8 cellular contexts compared by ENCODE assay signal in the genomic region with DNA sequence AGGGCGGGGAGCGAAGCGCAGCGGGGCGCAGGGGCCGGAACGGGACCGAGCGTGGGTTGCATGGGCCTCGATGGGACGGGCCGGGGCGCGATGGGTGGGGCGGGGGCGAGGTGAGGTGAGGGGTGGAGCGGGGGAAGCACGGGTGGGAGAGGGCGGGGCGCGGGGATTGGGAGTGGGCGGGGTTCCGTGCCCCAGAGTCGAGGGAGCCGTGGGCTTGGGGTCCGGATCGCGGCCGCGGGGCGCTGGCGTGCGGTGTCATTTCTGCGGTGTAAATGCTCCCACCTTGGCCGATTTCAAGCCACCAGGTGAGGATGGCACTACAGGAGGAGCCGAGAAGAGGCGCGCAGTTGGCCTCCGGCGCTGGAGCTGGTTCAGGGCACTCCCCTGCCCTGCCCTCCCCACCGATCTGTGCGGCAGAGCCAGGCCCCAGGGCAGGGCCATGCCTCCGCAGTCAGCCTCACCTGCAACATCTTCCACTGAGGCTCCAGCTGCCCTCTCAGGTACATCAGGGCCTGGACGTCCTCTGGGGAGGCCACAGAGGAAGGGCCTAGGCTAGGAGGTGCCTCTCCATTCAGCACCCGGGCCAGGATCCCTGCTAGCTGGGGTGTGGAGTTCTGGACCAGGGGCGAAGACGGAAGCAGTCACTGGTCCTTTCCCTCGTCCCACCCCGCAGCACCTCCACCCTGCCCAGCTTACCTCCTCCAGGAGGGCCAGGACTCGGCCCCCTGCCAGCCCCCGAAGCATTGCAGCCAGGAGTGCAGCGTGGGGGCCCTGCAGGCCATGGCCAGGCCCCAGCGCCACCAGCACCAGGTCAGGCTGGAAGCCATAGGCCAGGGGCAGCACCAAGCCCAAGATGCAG. TPM values are rescaled to one million over a fixed set of nuclear protein-coding genes. Genes with fewer than 3 reads are reported as not detected.
DNase-seq lines count a peak whose midpoint lies in the region; ATAC-seq and TF ChIP-seq lines count a peak whose summit lies in the region.

No MANE protein-coding gene starts in this region.

- peak overlapping the region; percentile 43 for H2AK5ac ChIP-seq in mesendoderm (ENCODE audit: low read length)

- H3K9me3 ChIP-seq in Loucy (ENCODE audit: insufficient read depth, low read depth, low read length): no peaks in the 10 kb centered on the region

- no peak overlapping the region for H4K5ac ChIP-seq in mesendoderm (ENCODE audit: low read length)

- peaks cover 74% of the 10 kb centered on the region for H3K36me3 Mint-ChIP-seq in Calu3 (ENCODE audit: insufficient read depth, unreplicated experiment)

- DNase-seq in Calu3: no peak
- peak; percentile 13 for DNase-seq in central memory CD4-positive, alpha-beta T cell
- DNase-seq in mesendoderm: no peak
- no peak for DNase-seq in DMS153 treated with DMSO at 0.1 percent for 48 hours (lab: John Stamatoyannopoulos, UW; ENCODE audit: unreplicated experiment)
- no peak for DNase-seq in cerebellar cortex (ENCODE audit: low spot score)
- DNase-seq in NCI-H2029 (lab: John Stamatoyannopoulos, UW): no peak

- H3F3A ChIP-seq in Loucy (ENCODE audit: low read depth): no peaks in the 10 kb centered on the region

- H3K4ac ChIP-seq in mesendoderm (ENCODE audit: low read depth, low read length): no peak overlapping the region

- H3K36me3 ChIP-seq in Loucy (ENCODE audit: insufficient read depth, low read length) (no peaks in the 10 kb centered on the region), mesendoderm (ENCODE audit: control insufficient read depth, insufficient read depth, low read length) (peaks cover 3% of the 10 kb centered on the region)

- H3K4me1 ChIP-seq in Loucy (ENCODE audit: insufficient read depth, low read length, poor library complexity, severe bottlenecking) (peaks cover 38% of the 10 kb centered on the region), mesendoderm (ENCODE audit: control insufficient read depth, low read depth, low read length) (peaks cover 2% of the 10 kb centered on the region)

- peak overlapping the region; percentile 45 for H3K23ac ChIP-seq in mesendoderm (ENCODE audit: low read length)

- peak overlapping the region; percentile 93 for H3K4me2 ChIP-seq in Loucy (ENCODE audit: low read depth, low read length, poor library complexity, severe bottlenecking)
- H3K4me2 ChIP-seq in mesendoderm (ENCODE audit: low read length): peak overlapping the region; percentile 95

- H3K18ac ChIP-seq in mesendoderm (ENCODE audit: low read length): peak overlapping the region; percentile 9

- peak overlapping the region; percentile 78 for H3K4me3 Mint-ChIP-seq in Calu3 (ENCODE audit: low read depth, unreplicated experiment)

- H4K20me1 ChIP-seq in Loucy (ENCODE audit: insufficient read depth, low read length, poor library complexity, severe bottlenecking): peaks cover 37% of the 10 kb centered on the region

- intact Hi-C loops in Calu3 (cut with micrococcal nuclease; ENCODE audit: unreplicated experiment): no loop called here

- H3K79me2 ChIP-seq in Loucy (ENCODE audit: insufficient read depth, low read length): peaks cover 66% of the 10 kb centered on the region
- peaks cover 12% of the 10 kb centered on the region for H3K79me2 ChIP-seq in mesendoderm (ENCODE audit: control insufficient read depth, insufficient read depth, low read length)

- H3K4me1 Mint-ChIP-seq in Calu3 (ENCODE audit: low read depth, unreplicated experiment): peaks cover 11% of the 10 kb centered on the region

- no TSS peak for BruUV-seq in Calu3 (replicated peaks; lab: Mats Ljungman, UMichigan)

- no peaks in the 10 kb centered on the region for H3K27me3 Mint-ChIP-seq in Calu3 (ENCODE audit: unreplicated experiment)

- no peak overlapping the region for H2BK120ac ChIP-seq in mesendoderm (ENCODE audit: low read depth, low read length)

- H2BK5ac ChIP-seq in mesendoderm (ENCODE audit: low read length): peak overlapping the region; percentile 86

- H2BK15ac ChIP-seq in mesendoderm (replicated peaks; ENCODE audit: low read depth): no peak overlapping the region

- H3K27ac Mint-ChIP-seq in Calu3 (ENCODE audit: unreplicated experiment): peak overlapping the region; percentile 83

- no peaks in the 10 kb centered on the region for H3K9me3 Mint-ChIP-seq in Calu3 (ENCODE audit: low read depth, unreplicated experiment)

- H3K9me2 ChIP-seq in Loucy (replicated peaks; ENCODE audit: low read depth, low read length): no peaks in the 10 kb centered on the region

- peak overlapping the region; percentile 98 for H3K56ac ChIP-seq in mesendoderm (ENCODE audit: low read length)

- WGBS in mesendoderm (ENCODE audit: extremely low coverage, insufficient coverage, low lambda C conversion rate): no CpG with 5 or more reads among the region's 53 CpGs

- H3K4me3 ChIP-seq in Loucy (ENCODE audit: low read length, poor library complexity, severe bottlenecking) (peak overlapping the region; percentile 93), mesendoderm (ENCODE audit: low read length) (peak overlapping the region; percentile 75)

- H2AFZ ChIP-seq in Loucy (ENCODE audit: low read length): peak overlapping the region; percentile 89

- H3K27me3 ChIP-seq in Loucy (ENCODE audit: insufficient read depth, low read length, poor library complexity, severe bottlenecking): no peaks in the 10 kb centered on the region
- no peaks in the 10 kb centered on the region for H3K27me3 ChIP-seq in mesendoderm (ENCODE audit: insufficient read depth, low read length, poor library complexity)

- peak overlapping the region; percentile 75 for H3K27ac ChIP-seq in mesendoderm (ENCODE audit: low read depth, low read length)

- H3K79me1 ChIP-seq in mesendoderm (ENCODE audit: low read length): peaks cover 18% of the 10 kb centered on the region

- CTCF ChIA-PET in Calu3 (lab: Charles Lee): no interaction called here

- H3K9ac ChIP-seq in Loucy (ENCODE audit: low read depth, low read length, poor library complexity, severe bottlenecking) (peak overlapping the region; percentile 80), mesendoderm (ENCODE audit: low read length) (peak overlapping the region; percentile 93)

- H4K8ac ChIP-seq in mesendoderm (ENCODE audit: low read depth, low read length): no peak overlapping the region

- TF ChIP-seq CTCF in Calu3 (IDR thresholded peaks at IDR 0.05; ENCODE audit: unreplicated experiment) (no peak), Loucy (conservative IDR thresholded peaks at IDR 0.05; ENCODE audit: low read length) (no peak)

- no peak for ATAC-seq in GM18909 (IDR thresholded peaks at IDR 0.05; ENCODE audit: poor library complexity, unreplicated experiment)

RNA-seq across cellular contexts. Expression of a gene that starts 0.6 kb away (rescaled TPM):
- 49.7 and 54.7 TPM in 2 replicates for total RNA-seq in Calu3 (2022)
- 8.0 TPM for polyA plus RNA-seq in mesendoderm (2013, experiment 1 of 2)
- 7.6 TPM for polyA plus RNA-seq in mesendoderm (2013, experiment 2 of 2)

RNA-seq across cellular contexts. Expression of a gene that starts 5.6 kb away (rescaled TPM):
- total RNA-seq in Calu3 (2022): 52.9 and 69.2 TPM in 2 replicates
- polyA plus RNA-seq in mesendoderm (2013, experiment 1 of 2): 8.9 TPM
- 8.2 TPM for polyA plus RNA-seq in mesendoderm (2013, experiment 2 of 2)

RNA-seq across cellular contexts. Expression of a gene that starts 16.0 kb away (rescaled TPM):
- 21.1 and 27.5 TPM in 2 replicates for total RNA-seq in Calu3 (2022)
- 5.1 TPM for polyA plus RNA-seq in mesendoderm (2013, experiment 1 of 2)
- polyA plus RNA-seq in mesendoderm (2013, experiment 2 of 2): 5.2 TPM

RNA-seq across cellular contexts. Expression of a gene that starts 24.7 kb away (rescaled TPM):
- total RNA-seq in Calu3 (2022): 14.3 and 23.7 TPM in 2 replicates
- 0.42 TPM for polyA plus RNA-seq in mesendoderm (2013, experiment 1 of 2)
- polyA plus RNA-seq in mesendoderm (2013, experiment 2 of 2): 0.36 TPM

RNA-seq across cellular contexts. Expression of a gene that starts 44.6 kb away (rescaled TPM):
- total RNA-seq in Calu3 (2022): 28.6 and 29.5 TPM in 2 replicates
- polyA plus RNA-seq in mesendoderm (2013, experiment 1 of 2): 8.4 TPM
- 8.9 TPM for polyA plus RNA-seq in mesendoderm (2013, experiment 2 of 2)
